15 cellular contexts compared by ENCODE assay signal in genomic region chr4:113677333-113677732, GRCh38.
A peak's percentile ranks its signal among the peaks of the same experiment; 100 is the strongest.
DNase-seq lines count a peak whose midpoint lies in the region; ATAC-seq and TF ChIP-seq lines count a peak whose summit lies in the region.
"Had no signal": no experiment of that assay in that cellular context is flagged by ENCODE, and none has a peak within 500 bp of the region (broad histone marks: within the 10 kb centered on the region; RNA-seq: fewer than 3 reads in every experiment).

No MANE protein-coding gene starts in this region.

- H3K4me1 ChIP-seq in OCI-LY1 (ENCODE audit: insufficient read depth, low read length, severe bottlenecking) = peaks cover 63% of the 10 kb centered on the region
- H3K4me1 ChIP-seq in osteoblast (ENCODE audit: insufficient read depth, low read length) = peaks cover 45% of the 10 kb centered on the region

- DNase-seq in activated CD4-positive, alpha-beta T cell treated with anti-CD3 and anti-CD28 coated beads, Interleukin-2, amount 10 ng/mL, durations not matched to agents 24 days and 14 days = no peak
- DNase-seq in activated CD4-positive, alpha-beta T cell treated with anti-CD3 and anti-CD28 coated beads, Interleukin-2, amount 50 U/mL, for 1 hour = no peak
- no peak for DNase-seq in activated naive CD8-positive, alpha-beta T cell treated with anti-CD3 and anti-CD28 coated beads, Interleukin-2, amount 10 ng/mL, durations not matched to agents 7 days and 5 days
- DNase-seq in osteoblast (ENCODE audit: insufficient read length, low spot score, missing footprints) (no peak), DMS 273 (lab: John Stamatoyannopoulos, UW; ENCODE audit: unreplicated experiment) (no peak), HEK293T (ENCODE audit: extremely low spot score) (no peak), dermis blood vessel endothelial cell (no peak)
- DNase-seq: Calu3, cortex of kidney, KG1, NCI-H1930, NCI-H524 had no signal

- no peaks in the 10 kb centered on the region for H4K20me1 ChIP-seq in OCI-LY1 (ENCODE audit: insufficient read depth, low read length)
- peaks cover 10% of the 10 kb centered on the region for H4K20me1 ChIP-seq in osteoblast (ENCODE audit: insufficient read depth, low read length)

- H3K36me3 Mint-ChIP-seq in activated CD4-positive, alpha-beta T cell treated with anti-CD3 and anti-CD28 coated beads, Interleukin-2, amount 10 ng/mL, durations not matched to agents 24 days and 14 days (ENCODE audit: low read depth) = peaks cover 67% of the 10 kb centered on the region
- peaks cover 48% of the 10 kb centered on the region for H3K36me3 Mint-ChIP-seq in activated naive CD8-positive, alpha-beta T cell treated with anti-CD3 and anti-CD28 coated beads, Interleukin-2, amount 10 ng/mL, durations not matched to agents 7 days and 5 days

- H3K9me3 Mint-ChIP-seq in activated CD4-positive, alpha-beta T cell treated with anti-CD3 and anti-CD28 coated beads, Interleukin-2, amount 10 ng/mL, durations not matched to agents 24 days and 14 days = peaks cover 14% of the 10 kb centered on the region
- peaks cover 9% of the 10 kb centered on the region for H3K9me3 Mint-ChIP-seq in activated naive CD8-positive, alpha-beta T cell treated with anti-CD3 and anti-CD28 coated beads, Interleukin-2, amount 10 ng/mL, durations not matched to agents 7 days and 5 days

- H3K9me2 ChIP-seq in OCI-LY1 (ENCODE audit: low read depth, low read length) = no peaks in the 10 kb centered on the region

- H3K27me3 ChIP-seq in OCI-LY1 (ENCODE audit: insufficient read depth, low read length) = no peaks in the 10 kb centered on the region
- H3K27me3 ChIP-seq in osteoblast (ENCODE audit: insufficient read depth, low read length) = no peaks in the 10 kb centered on the region
- H3K27me3 ChIP-seq: neural progenitor cell had no signal

- peak overlapping the region; percentile 1 for H3K4me3 Mint-ChIP-seq in activated CD4-positive, alpha-beta T cell treated with anti-CD3 and anti-CD28 coated beads, Interleukin-2, amount 10 ng/mL, durations not matched to agents 24 days and 14 days
- peak overlapping the region; percentile 46 for H3K4me3 Mint-ChIP-seq in activated naive CD8-positive, alpha-beta T cell treated with anti-CD3 and anti-CD28 coated beads, Interleukin-2, amount 10 ng/mL, durations not matched to agents 7 days and 5 days
- H3K4me3 Mint-ChIP-seq: neural progenitor cell had no signal

- peaks cover 56% of the 10 kb centered on the region for H3K4me1 Mint-ChIP-seq in activated CD4-positive, alpha-beta T cell treated with anti-CD3 and anti-CD28 coated beads, Interleukin-2, amount 10 ng/mL, durations not matched to agents 24 days and 14 days
- H3K4me1 Mint-ChIP-seq in activated naive CD8-positive, alpha-beta T cell treated with anti-CD3 and anti-CD28 coated beads, Interleukin-2, amount 10 ng/mL, durations not matched to agents 7 days and 5 days = peaks cover 20% of the 10 kb centered on the region

- H3K27ac ChIP-seq in OCI-LY1 (ENCODE audit: low read depth, low read length, poor library complexity, severe bottlenecking) (peak overlapping the region; percentile 16), osteoblast (ENCODE audit: low read depth, low read length) (peak overlapping the region; percentile 12)
- H3K27ac ChIP-seq: neural progenitor cell had no signal

- TF ChIP-seq CTCF in OCI-LY1 (IDR thresholded peaks at IDR 0.05; ENCODE audit: low read length) (no peak), osteoblast (IDR thresholded peaks at IDR 0.05; ENCODE audit: extremely low read depth, low read depth, low read length) (no peak)

- intact Hi-C loops in activated CD4-positive, alpha-beta T cell treated with anti-CD3 and anti-CD28 coated beads, Interleukin-2, amount 10 ng/mL, durations not matched to agents 24 days and 14 days (cut with micrococcal nuclease) = no loop called here

- peak overlapping the region; percentile 16 for H3K27ac Mint-ChIP-seq in activated CD4-positive, alpha-beta T cell treated with anti-CD3 and anti-CD28 coated beads, Interleukin-2, amount 10 ng/mL, durations not matched to agents 24 days and 14 days
- peak overlapping the region; percentile 68 for H3K27ac Mint-ChIP-seq in activated naive CD8-positive, alpha-beta T cell treated with anti-CD3 and anti-CD28 coated beads, Interleukin-2, amount 10 ng/mL, durations not matched to agents 7 days and 5 days
- H3K27ac Mint-ChIP-seq: neural progenitor cell had no signal

- H2AFZ ChIP-seq in OCI-LY1 (ENCODE audit: low read length) (no peak overlapping the region), osteoblast (ENCODE audit: low read length) (no peak overlapping the region)
- H2AFZ ChIP-seq: neural progenitor cell had no signal

- H3K4me2 ChIP-seq in OCI-LY1 (ENCODE audit: low read length) (0 out of 2 replicates have a peak overlapping the region, but pooled peaks have one; percentile 2), osteoblast (ENCODE audit: insufficient read depth, low read length) (peak overlapping the region; percentile 11)
- H3K4me2 ChIP-seq: neural progenitor cell had no signal

- H3K27me3 Mint-ChIP-seq in activated CD4-positive, alpha-beta T cell treated with anti-CD3 and anti-CD28 coated beads, Interleukin-2, amount 10 ng/mL, durations not matched to agents 24 days and 14 days = no peaks in the 10 kb centered on the region
- H3K27me3 Mint-ChIP-seq in activated naive CD8-positive, alpha-beta T cell treated with anti-CD3 and anti-CD28 coated beads, Interleukin-2, amount 10 ng/mL, durations not matched to agents 7 days and 5 days = no peaks in the 10 kb centered on the region

- ATAC-seq in activated naive CD8-positive, alpha-beta T cell treated with anti-CD3 and anti-CD28 coated beads, Interleukin-2, amount 10 ng/mL, durations not matched to agents 7 days and 5 days (ENCODE audit: low read depth) = peak; percentile 25
- ATAC-seq: Panc1 had no signal

- CTCF ChIA-PET in HEK293T (lab: Yijun Ruan, JAX) = no interaction called here

- H3K9ac ChIP-seq in OCI-LY1 (ENCODE audit: low read length) = no peak overlapping the region
- H3K9ac ChIP-seq: neural progenitor cell had no signal

- POLR2A ChIA-PET in activated naive CD8-positive, alpha-beta T cell treated with anti-CD3 and anti-CD28 coated beads, Interleukin-2, amount 10 ng/mL, durations not matched to agents 7 days and 5 days (lab: Charles Lee) = interaction anchor here (1.4 kb wide), 1 partner anchor 41 kb away, joined by 3 read pairs; no protein-coding TSS in a partner anchor
- POLR2A ChIA-PET in HEK293T (lab: Yijun Ruan, JAX) = no interaction called here

- H3K79me2 ChIP-seq in OCI-LY1 (ENCODE audit: insufficient read depth, low read length) (peaks cover 40% of the 10 kb centered on the region), osteoblast (ENCODE audit: insufficient read depth, low read length) (peaks cover 91% of the 10 kb centered on the region)

- H3K9me3 ChIP-seq in OCI-LY1 (ENCODE audit: low read length) (0 out of 2 replicates have a peak, but pooled peaks cover 2% of the 10 kb centered on the region), osteoblast (ENCODE audit: low read depth, low read length) (no peaks in the 10 kb centered on the region)

- H3F3A ChIP-seq in OCI-LY1 (ENCODE audit: insufficient read depth, low read length) = no peaks in the 10 kb centered on the region

- H3K36me3 ChIP-seq in OCI-LY1 (ENCODE audit: insufficient read depth, low read length) = peaks cover 70% of the 10 kb centered on the region
- H3K36me3 ChIP-seq in osteoblast (ENCODE audit: insufficient read depth, low read length) = no peaks in the 10 kb centered on the region
- H3K36me3 ChIP-seq: neural progenitor cell had no signal

- no peak overlapping the region for H3K4me3 ChIP-seq in OCI-LY1 (ENCODE audit: low read depth, low read length, poor library complexity, severe bottlenecking)
- no peak overlapping the region for H3K4me3 ChIP-seq in osteoblast (ENCODE audit: insufficient read depth, low read length)
- H3K4me3 ChIP-seq: neural progenitor cell had no signal

TF ChIP-seq in HEK293T, 16 proteins besides CTCF, POLR2A, EP300 and RAD21:
- TF ChIP-seq ELF4 (IDR thresholded peaks at IDR 0.05) (no peak), ZNF384 (IDR thresholded peaks at IDR 0.05) (no peak), FOXA1 (IDR thresholded peaks at IDR 0.05) (no peak), TARDBP (IDR thresholded peaks at IDR 0.05) (no peak), FOXM1 (IDR thresholded peaks at IDR 0.05; ENCODE audit: borderline replicate concordance) (no peak), BHLHE40 (IDR thresholded peaks at IDR 0.05; ENCODE audit: borderline replicate concordance) (no peak), ARNT (IDR thresholded peaks at IDR 0.05) (no peak), LEF1 (IDR thresholded peaks at IDR 0.05; ENCODE audit: borderline replicate concordance) (no peak), L3MBTL2 (conservative IDR thresholded peaks at IDR 0.05) (no peak), PKNOX1 (IDR thresholded peaks at IDR 0.05) (no peak), SP1 (IDR thresholded peaks at IDR 0.05) (no peak), SUZ12 (IDR thresholded peaks at IDR 0.05) (no peak), NFRKB (IDR thresholded peaks at IDR 0.05) (no peak)
